Comparison of ENCODE assay signal across 34 cellular contexts in genomic region chrX:44778254-44778653, GRCh38.
"Had no signal": no experiment of that assay in that cellular context is flagged by ENCODE, and none has a peak within 500 bp of the region (broad histone marks: within the 10 kb centered on the region; RNA-seq: fewer than 3 reads in every experiment).

No MANE protein-coding gene starts in this region.

- H3K9me3 ChIP-seq: adrenal gland had no signal

- DNase-seq: activated B cell treated with CpG ODN at 0.5 μM for 24 hours; activated CD4-positive, alpha-beta memory T cell treated with anti-CD3 and anti-CD28 coated beads for 36 hours; activated CD4-positive, alpha-beta T cell treated with anti-CD3 and anti-CD28 coated beads for 4 hours; activated CD4-positive, alpha-beta T cell treated with anti-CD3 and anti-CD28 coated beads, Interleukin-2, amount 10 ng/mL, durations not matched to agents 24 days and 14 days; activated CD4-positive, alpha-beta T cell treated with anti-CD3 and anti-CD28 coated beads, Interleukin-2, amount 50 U/mL, for 1 hour; activated CD4-positive, alpha-beta T cell treated with anti-CD3 and anti-CD28 coated beads, Interleukin-2, amount 50 U/mL, for 4 hours; activated CD4-positive, CD25-positive, alpha-beta regulatory T cell treated with anti-CD3 and anti-CD28 coated beads, Interleukin-2, amount 50 U/mL, for 72 hours; activated CD8-positive, alpha-beta memory T cell treated with anti-CD3 and anti-CD28 coated beads, Interleukin-2, amount 50 U/mL, for 4 hours; activated CD8-positive, alpha-beta T cell treated with anti-CD3 and anti-CD28 coated beads for 36 hours; activated effector memory CD4-positive, alpha-beta T cell treated with anti-CD3 and anti-CD28 coated beads, Interleukin-2, amount 50 U/mL, for 16 hours; activated gamma-delta T cell treated with Interleukin-2 at 50 U/mL for 16 hours; activated naive CD4-positive, alpha-beta T cell; activated naive CD4-positive, alpha-beta T cell treated with anti-CD3 and anti-CD28 coated beads for 36 hours; activated naive CD4-positive, alpha-beta T cell treated with anti-CD3 and anti-CD28 coated beads, Interleukin-2, amount 50 U/mL, for 16 hours; activated naive CD8-positive, alpha-beta T cell treated with anti-CD3 and anti-CD28 coated beads for 36 hours; activated T-cell treated with anti-CD3 and anti-CD28 coated beads for 4 hours; activated T-cell treated with anti-CD3 and anti-CD28 coated beads, Interleukin-2, amount 50 U/mL, for 1 hour; activated T-cell treated with anti-CD3 and anti-CD28 coated beads, Interleukin-2, amount 50 U/mL, for 4 hours; activated T-cell treated with anti-CD3 and anti-CD28 coated beads, Interleukin-2, amount 50 U/mL, for 72 hours; adrenal gland; amniotic stem cell; aorta; caudate nucleus; cerebellar nuclear complex; T-helper 1 cell; T-helper 2 cell; T-helper 9 cell had no signal

- H3K27me3 ChIP-seq: adrenal gland, cardiac muscle cell had no signal

- H3K4me3 ChIP-seq: adrenal gland, cardiac muscle cell had no signal

- H3K4me1 ChIP-seq: adrenal gland had no signal

- H3K27ac ChIP-seq: adrenal gland, cardiac muscle cell, VCaP had no signal

- H3K36me3 ChIP-seq: adrenal gland, cardiac muscle cell had no signal

- FAIRE-seq: astrocyte, bronchial epithelial cell, TTC549 had no signal

- ATAC-seq: activated CD8-positive, alpha-beta T cell treated with anti-CD3 and anti-CD28 coated beads for 36 hours; activated naive CD4-positive, alpha-beta T cell treated with anti-CD3 and anti-CD28 coated beads, Interleukin-2, amount 50 U/mL, for 72 hours; activated T-cell treated with anti-CD3 and anti-CD28 coated beads, Interleukin-2, amount 50 U/mL, for 4 hours; activated T-cell treated with anti-CD3 and anti-CD28 coated beads, Interleukin-2, amount 50 U/mL, for 72 hours; activated T-helper 17 cell treated with anti-CD3 and anti-CD28 coated beads, Interleukin-2, amount 50 U/mL, for 72 hours had no signal
